Comparison of ENCODE assay signal across 1 cellular context in genomic region chr1:244451539-244451950, GRCh38.
TF ChIP-seq lines count a peak whose summit lies in the region.

Gene ADSS2, minus strand, starts transcription at chr1:244451909. Its CDS starts 92 bp downstream, at chr1:244451817.

TF ChIP-seq in HepG2, 621 proteins besides CTCF, POLR2A, EP300 and RAD21 (continued from another document):
- TF ChIP-seq GLMP (CRISPR knock-in tag; IDR thresholded peaks at IDR 0.05; ENCODE audit: borderline replicate concordance) (no peak), MYC (CRISPR knock-in tag; IDR thresholded peaks at IDR 0.05; ENCODE audit: borderline replicate concordance) (peak; percentile 81; the same call in 1 of the 2 replicates), ZNF644 (CRISPR knock-in tag; IDR thresholded peaks at IDR 0.05; ENCODE audit: low read depth) (no peak), ZNF274 (CRISPR knock-in tag; IDR thresholded peaks at IDR 0.05) (peak; percentile 55; the same call in 1 of the 2 replicates), CBX5 (CRISPR knock-in tag; IDR thresholded peaks at IDR 0.05; ENCODE audit: borderline replicate concordance) (no peak), SAP130 (CRISPR knock-in tag; IDR thresholded peaks at IDR 0.05; ENCODE audit: low read depth) (peak; percentile 62; the same call in 1 of the 2 replicates), ZNF383 (CRISPR knock-in tag; IDR thresholded peaks at IDR 0.05; ENCODE audit: borderline replicate concordance) (no peak), ZSCAN9 (CRISPR knock-in tag; IDR thresholded peaks at IDR 0.05; ENCODE audit: borderline replicate concordance) (no peak), ZNF770 (CRISPR knock-in tag; IDR thresholded peaks at IDR 0.05) (peak; percentile 9; the same call in 1 of the 2 replicates), ATF7-NPFF (CRISPR knock-in tag; IDR thresholded peaks at IDR 0.05; ENCODE audit: low read depth) (peak; percentile 68; the same call in 1 of the 2 replicates), KLF15 (CRISPR knock-in tag; IDR thresholded peaks at IDR 0.05; ENCODE audit: borderline replicate concordance) (no peak), NRL (CRISPR knock-in tag; IDR thresholded peaks at IDR 0.05; ENCODE audit: borderline replicate concordance) (no peak; the same call in 1 of the 2 replicates), AGO1 (IDR thresholded peaks at IDR 0.05; ENCODE audit: low read depth, low read length, poor library complexity, severe bottlenecking) (no peak), CENPX (CRISPR knock-in tag; IDR thresholded peaks at IDR 0.05) (no peak), ATF3 (CRISPR knock-in tag; IDR thresholded peaks at IDR 0.05) (0 out of 2 replicates have a peak, but pooled peaks have one; percentile 17), ZNF367 (CRISPR knock-in tag; IDR thresholded peaks at IDR 0.05; ENCODE audit: borderline replicate concordance) (no peak; the same call in 1 of the 2 replicates), RXRB (CRISPR knock-in tag; IDR thresholded peaks at IDR 0.05; ENCODE audit: borderline replicate concordance) (0 out of 2 replicates have a peak, but pooled peaks have one; percentile 8), DBP (CRISPR knock-in tag; IDR thresholded peaks at IDR 0.05; ENCODE audit: not compliant biosample characterization) (no peak), DRAP1 (CRISPR knock-in tag; IDR thresholded peaks at IDR 0.05) (no peak), ZNF260 (CRISPR knock-in tag; IDR thresholded peaks at IDR 0.05; ENCODE audit: borderline replicate concordance, low read depth) (no peak), RBFOX2 (IDR thresholded peaks at IDR 0.05; ENCODE audit: low read depth, low read length) (peak; percentile 95), SRF (IDR thresholded peaks at IDR 0.05; ENCODE audit: low read depth, low read length) (no peak), ZNF234 (CRISPR knock-in tag; conservative IDR thresholded peaks at IDR 0.05) (no peak), ZFP37 (CRISPR knock-in tag; IDR thresholded peaks at IDR 0.05; ENCODE audit: borderline replicate concordance) (no peak), E2F5 (CRISPR knock-in tag; conservative IDR thresholded peaks at IDR 0.05) (no peak), ADNP (CRISPR knock-in tag; IDR thresholded peaks at IDR 0.05) (no peak), MATR3 (CRISPR knock-in tag; IDR thresholded peaks at IDR 0.05) (no peak), POLR2AphosphoS5 (IDR thresholded peaks at IDR 0.05; ENCODE audit: low read depth, low read length) (peak; percentile 73)
